In genomic region chr10:130338588-130339070, GRCh38 we compare ENCODE assay signal across 29 cellular contexts.
"Had no signal": no experiment of that assay in that cellular context is flagged by ENCODE, and none has a peak within 500 bp of the region (broad histone marks: within the 10 kb centered on the region; RNA-seq: fewer than 3 reads in every experiment).

No MANE protein-coding gene starts in this region.

- DNase-seq: activated CD4-positive, alpha-beta memory T cell treated with anti-CD3 and anti-CD28 coated beads, Interleukin-2, amount 10 ng/mL, durations not matched to agents 7 days and 5 days; activated CD4-positive, alpha-beta T cell treated with anti-CD3 and anti-CD28 coated beads, Interleukin-2, amount 10 ng/mL, durations not matched to agents 24 days and 14 days; activated effector memory CD4-positive, alpha-beta T cell treated with Interleukin-2 at 50 U/mL for 16 hours; activated naive CD4-positive, alpha-beta T cell treated with anti-CD3 and anti-CD28 coated beads, Interleukin-2, amount 10 ng/mL, durations not matched to agents 7 days and 5 days; activated naive CD8-positive, alpha-beta T cell treated with anti-CD3 and anti-CD28 coated beads, Interleukin-2, amount 50 U/mL, for 24 hours; activated T-cell treated with anti-CD3 and anti-CD28 coated beads, Interleukin-2, amount 50 U/mL, for 48 hours; anterior cingulate cortex; NCI-H1092 treated with DMSO at 0.1 percent for 48 hours; NCI-H1417; NCI-H146; NCI-H187; NCI-H2029 treated with DMSO at 0.1 percent for 48 hours; NCI-H2107; NCI-H2171; NCI-H510A; NCI-H526; NCI-H748 treated with DMSO at 0.1 percent for 48 hours; NK-92 treated with Interleukin-12 subunit alpha and Interleukin-12 subunit beta, amount 100 ng/mL, for 24 hours; PC-3; Peyer's patch; RPMI8226; SHP77 treated with DMSO at 0.1 percent for 48 hours; SK-N-SH had no signal

- H3K4me3 Mint-ChIP-seq: activated CD4-positive, alpha-beta memory T cell treated with anti-CD3 and anti-CD28 coated beads, Interleukin-2, amount 10 ng/mL, durations not matched to agents 7 days and 5 days; activated CD4-positive, alpha-beta T cell treated with anti-CD3 and anti-CD28 coated beads, Interleukin-2, amount 10 ng/mL, durations not matched to agents 24 days and 14 days; activated naive CD4-positive, alpha-beta T cell treated with anti-CD3 and anti-CD28 coated beads, Interleukin-2, amount 10 ng/mL, durations not matched to agents 7 days and 5 days; activated naive CD8-positive, alpha-beta T cell; activated naive CD8-positive, alpha-beta T cell treated with anti-CD3 and anti-CD28 coated beads, Interleukin-2, amount 50 U/mL, for 24 hours; brain; T-helper 1 cell treated with Interleukin-12 subunit alpha and Interleukin-12 subunit beta and Interleukin-4 antibody, amounts not matched to agents 30 μg/mL and 1 μg/mL, for 36 hours; T-helper 2 cell treated with Interferon-gamma antibody and Interleukin-4, amounts not matched to agents 5 μg/mL and 100 μg/mL, for 36 hours had no signal

- H3K9me3 ChIP-seq: Peyer's patch, SK-N-SH had no signal

- H3K27me3 Mint-ChIP-seq: activated CD4-positive, alpha-beta memory T cell treated with anti-CD3 and anti-CD28 coated beads, Interleukin-2, amount 10 ng/mL, durations not matched to agents 7 days and 5 days; activated CD4-positive, alpha-beta T cell treated with anti-CD3 and anti-CD28 coated beads, Interleukin-2, amount 10 ng/mL, durations not matched to agents 24 days and 14 days had no signal

- H3K9me3 Mint-ChIP-seq: activated CD4-positive, alpha-beta memory T cell treated with anti-CD3 and anti-CD28 coated beads, Interleukin-2, amount 10 ng/mL, durations not matched to agents 7 days and 5 days; activated CD4-positive, alpha-beta T cell treated with anti-CD3 and anti-CD28 coated beads, Interleukin-2, amount 10 ng/mL, durations not matched to agents 24 days and 14 days; activated naive CD4-positive, alpha-beta T cell treated with anti-CD3 and anti-CD28 coated beads, Interleukin-2, amount 10 ng/mL, durations not matched to agents 7 days and 5 days; activated naive CD8-positive, alpha-beta T cell treated with anti-CD3 and anti-CD28 coated beads, Interleukin-2, amount 50 U/mL, for 24 hours; T-helper 1 cell treated with Interleukin-12 subunit alpha and Interleukin-12 subunit beta and Interleukin-4 antibody, amounts not matched to agents 30 μg/mL and 1 μg/mL, for 36 hours; T-helper 2 cell treated with Interferon-gamma antibody and Interleukin-4, amounts not matched to agents 5 μg/mL and 100 μg/mL, for 36 hours had no signal

- H3K27me3 ChIP-seq: Peyer's patch, SJSA1 had no signal

- H3K4me1 ChIP-seq: Peyer's patch, SJSA1 had no signal

- H3K4me1 Mint-ChIP-seq: activated CD4-positive, alpha-beta memory T cell treated with anti-CD3 and anti-CD28 coated beads, Interleukin-2, amount 10 ng/mL, durations not matched to agents 7 days and 5 days; activated CD4-positive, alpha-beta T cell treated with anti-CD3 and anti-CD28 coated beads, Interleukin-2, amount 10 ng/mL, durations not matched to agents 24 days and 14 days; activated naive CD4-positive, alpha-beta T cell treated with anti-CD3 and anti-CD28 coated beads, Interleukin-2, amount 10 ng/mL, durations not matched to agents 7 days and 5 days; activated naive CD8-positive, alpha-beta T cell treated with anti-CD3 and anti-CD28 coated beads, Interleukin-2, amount 50 U/mL, for 24 hours; brain had no signal

- H3K36me3 ChIP-seq: Peyer's patch, SJSA1 had no signal

- H3K36me3 Mint-ChIP-seq: activated naive CD4-positive, alpha-beta T cell treated with anti-CD3 and anti-CD28 coated beads, Interleukin-2, amount 10 ng/mL, durations not matched to agents 7 days and 5 days; activated naive CD8-positive, alpha-beta T cell; brain had no signal

- H3K4me3 ChIP-seq: Peyer's patch, SJSA1 had no signal

- ATAC-seq: activated naive CD8-positive, alpha-beta T cell treated with anti-CD3 and anti-CD28 coated beads, Interleukin-2, amount 50 U/mL, for 24 hours; PC-3 had no signal

- H3K27ac ChIP-seq: KMS-11, Peyer's patch, SJSA1 had no signal

- H3K27ac Mint-ChIP-seq: activated CD4-positive, alpha-beta memory T cell treated with anti-CD3 and anti-CD28 coated beads, Interleukin-2, amount 10 ng/mL, durations not matched to agents 7 days and 5 days; activated CD4-positive, alpha-beta T cell treated with anti-CD3 and anti-CD28 coated beads, Interleukin-2, amount 10 ng/mL, durations not matched to agents 24 days and 14 days; activated naive CD8-positive, alpha-beta T cell; activated naive CD8-positive, alpha-beta T cell treated with anti-CD3 and anti-CD28 coated beads, Interleukin-2, amount 50 U/mL, for 24 hours; T-helper 1 cell treated with Interleukin-12 subunit alpha and Interleukin-12 subunit beta and Interleukin-4 antibody, amounts not matched to agents 30 μg/mL and 1 μg/mL, for 36 hours; T-helper 2 cell treated with Interferon-gamma antibody and Interleukin-4, amounts not matched to agents 5 μg/mL and 100 μg/mL, for 36 hours had no signal
